In the genomic region with DNA sequence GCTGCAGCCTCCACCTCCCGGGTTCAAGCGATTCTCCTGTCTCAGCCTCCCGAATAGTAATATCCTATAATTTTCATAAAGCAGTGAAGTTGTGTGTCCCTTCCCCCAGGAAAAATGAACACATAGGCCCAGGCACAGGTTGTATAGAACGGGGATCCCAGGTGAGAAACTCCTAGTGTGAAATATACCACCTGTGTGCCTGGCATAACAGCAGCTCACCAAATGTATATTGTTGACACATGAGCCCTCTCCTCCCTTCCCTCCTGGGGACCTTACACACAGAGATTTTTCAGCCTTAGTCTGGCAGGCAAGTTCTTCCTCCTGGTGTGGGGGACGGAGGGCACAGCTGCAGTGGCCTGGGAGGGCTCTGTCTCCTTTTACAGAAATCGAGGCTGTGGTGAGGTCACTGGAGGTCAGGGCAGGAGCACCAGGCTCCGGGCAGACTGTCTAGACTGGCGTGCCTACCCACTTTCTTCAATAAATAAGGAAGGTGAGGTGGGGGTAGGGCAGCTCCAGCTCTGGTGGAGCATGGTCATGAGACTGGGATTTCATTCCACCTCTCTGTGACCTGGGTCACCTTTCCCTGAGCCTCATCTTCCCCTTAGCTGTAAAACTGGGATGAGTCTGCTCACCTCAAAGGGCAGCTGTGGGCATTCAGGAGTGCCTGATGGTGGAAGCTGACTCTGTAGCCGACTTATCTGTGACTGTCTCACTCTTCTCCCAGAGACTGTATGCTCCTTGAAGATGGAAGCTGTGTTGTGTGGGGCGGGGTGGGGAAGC, we compare ENCODE assay signal across 1 cellular context.
TF ChIP-seq lines count a peak whose summit lies in the region.

No MANE protein-coding gene starts in this region.

TF ChIP-seq in K562, 482 proteins besides CTCF, POLR2A, EP300 and RAD21:
- peak; percentile 48 for TF ChIP-seq RBM39 (optimal IDR thresholded peaks at IDR 0.05; ENCODE audit: low read depth, low read length)
- TF ChIP-seq, protein P1, sequence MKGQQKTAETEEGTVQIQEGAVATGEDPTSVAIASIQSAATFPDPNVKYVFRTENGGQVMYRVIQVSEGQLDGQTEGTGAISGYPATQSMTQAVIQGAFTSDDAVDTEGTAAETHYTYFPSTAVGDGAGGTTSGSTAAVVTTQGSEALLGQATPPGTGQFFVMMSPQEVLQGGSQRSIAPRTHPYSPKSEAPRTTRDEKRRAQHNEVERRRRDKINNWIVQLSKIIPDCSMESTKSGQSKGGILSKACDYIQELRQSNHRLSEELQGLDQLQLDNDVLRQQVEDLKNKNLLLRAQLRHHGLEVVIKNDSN (CRISPR knock-in tag; IDR thresholded peaks at IDR 0.05) = peak; percentile 24; the same call in 1 of the 2 replicates
- TF ChIP-seq, protein P2, sequence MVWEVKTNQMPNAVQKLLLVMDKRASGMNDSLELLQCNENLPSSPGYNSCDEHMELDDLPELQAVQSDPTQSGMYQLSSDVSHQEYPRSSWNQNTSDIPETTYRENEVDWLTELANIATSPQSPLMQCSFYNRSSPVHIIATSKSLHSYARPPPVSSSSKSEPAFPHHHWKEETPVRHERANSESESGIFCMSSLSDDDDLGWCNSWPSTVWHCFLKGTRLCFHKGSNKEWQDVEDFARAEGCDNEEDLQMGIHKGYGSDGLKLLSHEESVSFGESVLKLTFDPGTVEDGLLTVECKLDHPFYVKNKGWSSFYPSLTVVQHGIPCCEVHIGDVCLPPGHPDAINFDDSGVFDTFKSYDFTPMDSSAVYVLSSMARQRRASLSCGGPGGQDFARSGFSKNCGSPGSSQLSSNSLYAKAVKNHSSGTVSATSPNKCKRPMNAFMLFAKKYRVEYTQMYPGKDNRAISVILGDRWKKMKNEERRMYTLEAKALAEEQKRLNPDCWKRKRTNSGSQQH (CRISPR knock-in tag; IDR thresholded peaks at IDR 0.05) = no peak
- TF ChIP-seq, protein P3, sequence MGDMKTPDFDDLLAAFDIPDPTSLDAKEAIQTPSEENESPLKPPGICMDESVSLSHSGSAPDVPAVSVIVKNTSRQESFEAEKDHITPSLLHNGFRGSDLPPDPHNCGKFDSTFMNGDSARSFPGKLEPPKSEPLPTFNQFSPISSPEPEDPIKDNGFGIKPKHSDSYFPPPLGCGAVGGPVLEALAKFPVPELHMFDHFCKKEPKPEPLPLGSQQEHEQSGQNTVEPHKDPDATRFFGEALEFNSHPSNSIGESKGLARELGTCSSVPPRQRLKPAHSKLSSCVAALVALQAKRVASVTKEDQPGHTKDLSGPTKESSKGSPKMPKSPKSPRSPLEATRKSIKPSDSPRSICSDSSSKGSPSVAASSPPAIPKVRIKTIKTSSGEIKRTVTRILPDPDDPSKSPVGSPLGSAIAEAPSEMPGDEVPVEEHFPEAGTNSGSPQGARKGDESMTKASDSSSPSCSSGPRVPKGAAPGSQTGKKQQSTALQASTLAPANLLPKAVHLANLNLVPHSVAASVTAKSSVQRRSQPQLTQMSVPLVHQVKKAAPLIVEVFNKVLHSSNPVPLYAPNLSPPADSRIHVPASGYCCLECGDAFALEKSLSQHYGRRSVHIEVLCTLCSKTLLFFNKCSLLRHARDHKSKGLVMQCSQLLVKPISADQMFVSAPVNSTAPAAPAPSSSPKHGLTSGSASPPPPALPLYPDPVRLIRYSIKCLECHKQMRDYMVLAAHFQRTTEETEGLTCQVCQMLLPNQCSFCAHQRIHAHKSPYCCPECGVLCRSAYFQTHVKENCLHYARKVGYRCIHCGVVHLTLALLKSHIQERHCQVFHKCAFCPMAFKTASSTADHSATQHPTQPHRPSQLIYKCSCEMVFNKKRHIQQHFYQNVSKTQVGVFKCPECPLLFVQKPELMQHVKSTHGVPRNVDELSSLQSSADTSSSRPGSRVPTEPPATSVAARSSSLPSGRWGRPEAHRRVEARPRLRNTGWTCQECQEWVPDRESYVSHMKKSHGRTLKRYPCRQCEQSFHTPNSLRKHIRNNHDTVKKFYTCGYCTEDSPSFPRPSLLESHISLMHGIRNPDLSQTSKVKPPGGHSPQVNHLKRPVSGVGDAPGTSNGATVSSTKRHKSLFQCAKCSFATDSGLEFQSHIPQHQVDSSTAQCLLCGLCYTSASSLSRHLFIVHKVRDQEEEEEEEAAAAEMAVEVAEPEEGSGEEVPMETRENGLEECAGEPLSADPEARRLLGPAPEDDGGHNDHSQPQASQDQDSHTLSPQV (IDR thresholded peaks at IDR 0.05) = 0 out of 2 replicates have a peak, but pooled peaks have one; percentile 31
- TF ChIP-seq KLF10 (CRISPR knock-in tag; IDR thresholded peaks at IDR 0.05) = no peak
- TF ChIP-seq ZNF133 (CRISPR knock-in tag; IDR thresholded peaks at IDR 0.05) = no peak
- TF ChIP-seq HDGF (IDR thresholded peaks at IDR 0.05) = no peak
- TF ChIP-seq ZC3H4 (CRISPR knock-in tag; IDR thresholded peaks at IDR 0.05; ENCODE audit: borderline replicate concordance) = peak; percentile 84; the same call in 1 of the 2 replicates
- no peak for TF ChIP-seq ZNF3 (CRISPR knock-in tag; IDR thresholded peaks at IDR 0.05)
- TF ChIP-seq ZNF589 (CRISPR knock-in tag; IDR thresholded peaks at IDR 0.05; ENCODE audit: low read depth) = no peak
- no peak for TF ChIP-seq RFX7 (CRISPR knock-in tag; IDR thresholded peaks at IDR 0.05)
